In the genomic region with DNA sequence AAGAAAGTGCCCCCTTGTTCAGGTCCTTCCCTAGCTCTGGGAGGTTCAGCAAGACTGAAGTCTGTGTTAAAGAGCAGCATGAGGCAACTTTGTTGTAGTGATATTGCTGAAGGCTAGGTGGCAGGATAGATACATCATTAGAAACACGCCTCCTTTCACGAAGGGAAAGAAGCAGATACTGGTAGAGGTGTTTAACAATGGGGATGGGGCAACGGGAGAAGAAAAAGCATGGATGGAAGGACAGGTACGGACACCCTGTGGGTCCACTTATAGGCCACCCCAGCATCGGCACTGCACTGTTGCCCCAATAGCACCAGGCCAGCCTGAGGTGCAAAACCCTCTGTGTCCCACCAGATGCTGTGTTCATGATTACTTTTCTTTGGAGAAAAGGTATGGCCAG, we compare ENCODE assay signal across 1 cellular context.
TF ChIP-seq lines count a peak whose summit lies in the region.

No MANE protein-coding gene starts in this region.

TF ChIP-seq in HepG2, 621 proteins besides CTCF, POLR2A, EP300 and RAD21 (continued from another document and continues in another):
- TF ChIP-seq THAP8 (CRISPR knock-in tag; IDR thresholded peaks at IDR 0.05; ENCODE audit: borderline replicate concordance): no peak
- TF ChIP-seq ZBTB7B (CRISPR knock-in tag; IDR thresholded peaks at IDR 0.05): no peak
- no peak for TF ChIP-seq TAF1 (CRISPR knock-in tag; IDR thresholded peaks at IDR 0.05)
- TF ChIP-seq, protein P1, sequence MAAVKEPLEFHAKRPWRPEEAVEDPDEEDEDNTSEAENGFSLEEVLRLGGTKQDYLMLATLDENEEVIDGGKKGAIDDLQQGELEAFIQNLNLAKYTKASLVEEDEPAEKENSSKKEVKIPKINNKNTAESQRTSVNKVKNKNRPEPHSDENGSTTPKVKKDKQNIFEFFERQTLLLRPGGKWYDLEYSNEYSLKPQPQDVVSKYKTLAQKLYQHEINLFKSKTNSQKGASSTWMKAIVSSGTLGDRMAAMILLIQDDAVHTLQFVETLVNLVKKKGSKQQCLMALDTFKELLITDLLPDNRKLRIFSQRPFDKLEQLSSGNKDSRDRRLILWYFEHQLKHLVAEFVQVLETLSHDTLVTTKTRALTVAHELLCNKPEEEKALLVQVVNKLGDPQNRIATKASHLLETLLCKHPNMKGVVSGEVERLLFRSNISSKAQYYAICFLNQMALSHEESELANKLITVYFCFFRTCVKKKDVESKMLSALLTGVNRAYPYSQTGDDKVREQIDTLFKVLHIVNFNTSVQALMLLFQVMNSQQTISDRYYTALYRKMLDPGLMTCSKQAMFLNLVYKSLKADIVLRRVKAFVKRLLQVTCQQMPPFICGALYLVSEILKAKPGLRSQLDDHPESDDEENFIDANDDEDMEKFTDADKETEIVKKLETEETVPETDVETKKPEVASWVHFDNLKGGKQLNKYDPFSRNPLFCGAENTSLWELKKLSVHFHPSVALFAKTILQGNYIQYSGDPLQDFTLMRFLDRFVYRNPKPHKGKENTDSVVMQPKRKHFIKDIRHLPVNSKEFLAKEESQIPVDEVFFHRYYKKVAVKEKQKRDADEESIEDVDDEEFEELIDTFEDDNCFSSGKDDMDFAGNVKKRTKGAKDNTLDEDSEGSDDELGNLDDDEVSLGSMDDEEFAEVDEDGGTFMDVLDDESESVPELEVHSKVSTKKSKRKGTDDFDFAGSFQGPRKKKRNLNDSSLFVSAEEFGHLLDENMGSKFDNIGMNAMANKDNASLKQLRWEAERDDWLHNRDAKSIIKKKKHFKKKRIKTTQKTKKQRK (IDR thresholded peaks at IDR 0.05; ENCODE audit: low read length): no peak
- TF ChIP-seq ZNF724P (CRISPR knock-in tag; IDR thresholded peaks at IDR 0.05; ENCODE audit: borderline replicate concordance): no peak
- TF ChIP-seq PPARG (CRISPR knock-in tag; conservative IDR thresholded peaks at IDR 0.05): 0 out of 2 replicates have a peak, but pooled peaks have one; percentile 31
- TF ChIP-seq, protein P2, sequence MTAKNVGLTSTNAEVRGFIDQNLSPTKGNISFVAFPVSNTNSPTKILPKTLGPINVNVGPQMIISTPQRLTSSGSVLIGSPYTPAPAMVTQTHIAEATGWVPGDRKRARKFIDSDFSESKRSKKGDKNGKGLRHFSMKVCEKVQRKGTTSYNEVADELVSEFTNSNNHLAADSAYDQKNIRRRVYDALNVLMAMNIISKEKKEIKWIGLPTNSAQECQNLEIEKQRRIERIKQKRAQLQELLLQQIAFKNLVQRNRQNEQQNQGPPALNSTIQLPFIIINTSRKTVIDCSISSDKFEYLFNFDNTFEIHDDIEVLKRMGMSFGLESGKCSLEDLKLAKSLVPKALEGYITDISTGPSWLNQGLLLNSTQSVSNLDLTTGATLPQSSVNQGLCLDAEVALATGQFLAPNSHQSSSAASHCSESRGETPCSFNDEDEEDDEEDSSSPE (CRISPR knock-in tag; IDR thresholded peaks at IDR 0.05): no peak
- TF ChIP-seq ZNF879 (CRISPR knock-in tag; IDR thresholded peaks at IDR 0.05): no peak
- TF ChIP-seq ZNF703 (CRISPR knock-in tag; IDR thresholded peaks at IDR 0.05; ENCODE audit: borderline replicate concordance): no peak
- peak; percentile 40; the same call in 1 of the 2 replicates for TF ChIP-seq HOMEZ (CRISPR knock-in tag; IDR thresholded peaks at IDR 0.05; ENCODE audit: low read depth)
- TF ChIP-seq U2AF1 (optimal IDR thresholded peaks at IDR 0.05; ENCODE audit: low read depth, low read length): no peak
- no peak for TF ChIP-seq ZSCAN30 (CRISPR knock-in tag; IDR thresholded peaks at IDR 0.05)
- no peak for TF ChIP-seq ZNF615 (CRISPR knock-in tag; IDR thresholded peaks at IDR 0.05; ENCODE audit: borderline replicate concordance)
- TF ChIP-seq SNAI1 (CRISPR knock-in tag; IDR thresholded peaks at IDR 0.05; ENCODE audit: borderline replicate concordance): no peak
- no peak for TF ChIP-seq MED1 (CRISPR knock-in tag; IDR thresholded peaks at IDR 0.05)
- no peak for TF ChIP-seq SOX6 (IDR thresholded peaks at IDR 0.05)
- peak; percentile 20; the same call in 1 of the 2 replicates for TF ChIP-seq SOX6 (CRISPR knock-in tag; IDR thresholded peaks at IDR 0.05)
- no peak for TF ChIP-seq ZNF263 (CRISPR knock-in tag; IDR thresholded peaks at IDR 0.05)
- no peak for TF ChIP-seq ZNF574 (CRISPR knock-in tag; IDR thresholded peaks at IDR 0.05)
- no peak for TF ChIP-seq SALL1 (CRISPR knock-in tag; IDR thresholded peaks at IDR 0.05)
- no peak for TF ChIP-seq NR1H2 (CRISPR knock-in tag; IDR thresholded peaks at IDR 0.05; ENCODE audit: borderline replicate concordance, low read depth)
- TF ChIP-seq ZNF264 (CRISPR knock-in tag; IDR thresholded peaks at IDR 0.05): no peak
- TF ChIP-seq, protein P3, sequence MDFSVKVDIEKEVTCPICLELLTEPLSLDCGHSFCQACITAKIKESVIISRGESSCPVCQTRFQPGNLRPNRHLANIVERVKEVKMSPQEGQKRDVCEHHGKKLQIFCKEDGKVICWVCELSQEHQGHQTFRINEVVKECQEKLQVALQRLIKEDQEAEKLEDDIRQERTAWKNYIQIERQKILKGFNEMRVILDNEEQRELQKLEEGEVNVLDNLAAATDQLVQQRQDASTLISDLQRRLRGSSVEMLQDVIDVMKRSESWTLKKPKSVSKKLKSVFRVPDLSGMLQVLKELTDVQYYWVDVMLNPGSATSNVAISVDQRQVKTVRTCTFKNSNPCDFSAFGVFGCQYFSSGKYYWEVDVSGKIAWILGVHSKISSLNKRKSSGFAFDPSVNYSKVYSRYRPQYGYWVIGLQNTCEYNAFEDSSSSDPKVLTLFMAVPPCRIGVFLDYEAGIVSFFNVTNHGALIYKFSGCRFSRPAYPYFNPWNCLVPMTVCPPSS (IDR thresholded peaks at IDR 0.05): no peak
- TF ChIP-seq ZFP1 (CRISPR knock-in tag; IDR thresholded peaks at IDR 0.05): no peak
- TF ChIP-seq, protein P4, sequence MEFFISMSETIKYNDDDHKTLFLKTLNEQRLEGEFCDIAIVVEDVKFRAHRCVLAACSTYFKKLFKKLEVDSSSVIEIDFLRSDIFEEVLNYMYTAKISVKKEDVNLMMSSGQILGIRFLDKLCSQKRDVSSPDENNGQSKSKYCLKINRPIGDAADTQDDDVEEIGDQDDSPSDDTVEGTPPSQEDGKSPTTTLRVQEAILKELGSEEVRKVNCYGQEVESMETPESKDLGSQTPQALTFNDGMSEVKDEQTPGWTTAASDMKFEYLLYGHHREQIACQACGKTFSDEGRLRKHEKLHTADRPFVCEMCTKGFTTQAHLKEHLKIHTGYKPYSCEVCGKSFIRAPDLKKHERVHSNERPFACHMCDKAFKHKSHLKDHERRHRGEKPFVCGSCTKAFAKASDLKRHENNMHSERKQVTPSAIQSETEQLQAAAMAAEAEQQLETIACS (CRISPR knock-in tag; IDR thresholded peaks at IDR 0.05): no peak
- no peak for TF ChIP-seq CENPT (CRISPR knock-in tag; IDR thresholded peaks at IDR 0.05; ENCODE audit: low read depth)
- TF ChIP-seq, protein P5, sequence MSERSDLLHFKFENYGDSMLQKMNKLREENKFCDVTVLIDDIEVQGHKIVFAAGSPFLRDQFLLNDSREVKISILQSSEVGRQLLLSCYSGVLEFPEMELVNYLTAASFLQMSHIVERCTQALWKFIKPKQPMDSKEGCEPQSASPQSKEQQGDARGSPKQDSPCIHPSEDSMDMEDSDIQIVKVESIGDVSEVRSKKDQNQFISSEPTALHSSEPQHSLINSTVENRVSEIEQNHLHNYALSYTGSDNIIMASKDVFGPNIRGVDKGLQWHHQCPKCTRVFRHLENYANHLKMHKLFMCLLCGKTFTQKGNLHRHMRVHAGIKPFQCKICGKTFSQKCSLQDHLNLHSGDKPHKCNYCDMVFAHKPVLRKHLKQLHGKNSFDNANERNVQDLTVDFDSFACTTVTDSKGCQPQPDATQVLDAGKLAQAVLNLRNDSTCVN (CRISPR knock-in tag; IDR thresholded peaks at IDR 0.05; ENCODE audit: borderline replicate concordance): no peak
- no peak for TF ChIP-seq SPEN (CRISPR knock-in tag; IDR thresholded peaks at IDR 0.05; ENCODE audit: low read depth)
- TF ChIP-seq NCOA1 (CRISPR knock-in tag; IDR thresholded peaks at IDR 0.05): no peak
- TF ChIP-seq ZNF160 (CRISPR knock-in tag; IDR thresholded peaks at IDR 0.05): no peak
- no peak for TF ChIP-seq ZKSCAN8 (CRISPR knock-in tag; IDR thresholded peaks at IDR 0.05; ENCODE audit: borderline replicate concordance)
- TF ChIP-seq, protein P6, sequence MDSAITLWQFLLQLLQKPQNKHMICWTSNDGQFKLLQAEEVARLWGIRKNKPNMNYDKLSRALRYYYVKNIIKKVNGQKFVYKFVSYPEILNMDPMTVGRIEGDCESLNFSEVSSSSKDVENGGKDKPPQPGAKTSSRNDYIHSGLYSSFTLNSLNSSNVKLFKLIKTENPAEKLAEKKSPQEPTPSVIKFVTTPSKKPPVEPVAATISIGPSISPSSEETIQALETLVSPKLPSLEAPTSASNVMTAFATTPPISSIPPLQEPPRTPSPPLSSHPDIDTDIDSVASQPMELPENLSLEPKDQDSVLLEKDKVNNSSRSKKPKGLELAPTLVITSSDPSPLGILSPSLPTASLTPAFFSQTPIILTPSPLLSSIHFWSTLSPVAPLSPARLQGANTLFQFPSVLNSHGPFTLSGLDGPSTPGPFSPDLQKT (CRISPR knock-in tag; IDR thresholded peaks at IDR 0.05; ENCODE audit: borderline replicate concordance): no peak
- no peak for TF ChIP-seq RORA (CRISPR knock-in tag; IDR thresholded peaks at IDR 0.05)
- no peak for TF ChIP-seq ZNF136 (CRISPR knock-in tag; IDR thresholded peaks at IDR 0.05; ENCODE audit: low read depth)
- TF ChIP-seq ZNF549 (CRISPR knock-in tag; IDR thresholded peaks at IDR 0.05): no peak
- no peak for TF ChIP-seq ZBTB46 (CRISPR knock-in tag; IDR thresholded peaks at IDR 0.05; ENCODE audit: borderline replicate concordance)
- TF ChIP-seq ZNF576 (CRISPR knock-in tag; IDR thresholded peaks at IDR 0.05): no peak
- TF ChIP-seq ZBTB20 (CRISPR knock-in tag; IDR thresholded peaks at IDR 0.05; ENCODE audit: borderline replicate concordance, low read depth): no peak
- no peak for TF ChIP-seq ZNF660 (CRISPR knock-in tag; IDR thresholded peaks at IDR 0.05; ENCODE audit: borderline replicate concordance, low read depth)
- 0 out of 2 replicates have a peak, but pooled peaks have one; percentile 32 for TF ChIP-seq THAP11 (CRISPR knock-in tag; IDR thresholded peaks at IDR 0.05)
- no peak for TF ChIP-seq ZSCAN21 (CRISPR knock-in tag; IDR thresholded peaks at IDR 0.05; ENCODE audit: borderline replicate concordance)
- TF ChIP-seq FOXA3 (CRISPR knock-in tag; IDR thresholded peaks at IDR 0.05): 0 out of 2 replicates have a peak, but pooled peaks have one; percentile 26
